ENCODE assay signal across 17 cellular contexts in genomic region chr9:123796618-123797484, GRCh38.
DNase-seq lines count a peak whose midpoint lies in the region; ATAC-seq and TF ChIP-seq lines count a peak whose summit lies in the region.
"Had no signal": no experiment of that assay in that cellular context is flagged by ENCODE, and none has a peak within 500 bp of the region (broad histone marks: within the 10 kb centered on the region; RNA-seq: fewer than 3 reads in every experiment).

No MANE protein-coding gene starts in this region.

- peak overlapping the region; percentile 12; the same call in 1 of the 2 replicates for H3K27ac ChIP-seq in HL-60 (replicated peaks)
- H3K27ac ChIP-seq: colonic mucosa, esophagus squamous epithelium, lower lobe of right lung, PC-9 had no signal

- peak overlapping the region in 7 of 10 donors; percentile 39 to 81 (median 52) for H3K4me3 Mint-ChIP-seq in naive thymus-derived CD8-positive, alpha-beta T cell
- H3K4me3 Mint-ChIP-seq in type B pancreatic cell, result no peak overlapping the region
- H3K4me3 Mint-ChIP-seq: neural crest cell had no signal

- no peaks in the 10 kb centered on the region for H3K27me3 ChIP-seq in HL-60 (ENCODE audit: insufficient read depth, poor library complexity, severe bottlenecking)
- H3K27me3 ChIP-seq: colonic mucosa, esophagus squamous epithelium had no signal

- ATAC-seq in naive thymus-derived CD8-positive, alpha-beta T cell, result no peak
- ATAC-seq: lower lobe of right lung had no signal

- POLR2A ChIA-PET in naive thymus-derived CD8-positive, alpha-beta T cell (lab: Charles Lee), result no interaction called here

- H3K9me3 Mint-ChIP-seq in naive thymus-derived CD8-positive, alpha-beta T cell, result no peaks in the 10 kb centered on the region
- no peaks in the 10 kb centered on the region for H3K9me3 Mint-ChIP-seq in type B pancreatic cell
- H3K9me3 Mint-ChIP-seq: neural crest cell had no signal

- peak overlapping the region in 4 of 10 donors; percentile 7 to 64 (median 40) for H3K27ac Mint-ChIP-seq in naive thymus-derived CD8-positive, alpha-beta T cell
- H3K27ac Mint-ChIP-seq in type B pancreatic cell, result no peak overlapping the region

- H3K36me3 Mint-ChIP-seq in naive thymus-derived CD8-positive, alpha-beta T cell, result peaks cover 7 to 14% (median 9%) of the 10 kb centered on the region in 3 donors
- H3K36me3 Mint-ChIP-seq in type B pancreatic cell, result no peaks in the 10 kb centered on the region

- H3K4me3 ChIP-seq in HL-60 (replicated peaks; ENCODE audit: insufficient read depth, low read length), result no peak overlapping the region
- no peak overlapping the region for H3K4me3 ChIP-seq in cardiac fibroblast (replicated peaks in 1 of 2; ENCODE audit: low read depth in 2 of 2, low read length in 2 of 2)
- H3K4me3 ChIP-seq: colonic mucosa, esophagus squamous epithelium, lower lobe of right lung, PC-9 had no signal

- DNase-seq in GDM1 (lab: John Stamatoyannopoulos, UW), result peak; percentile 8
- peak in 1 of 2 experiments; percentile 14 for DNase-seq in HL-60 (ENCODE audit: low read depth in 1 of 2, low spot score in 1 of 2)
- peak; percentile 6 to 13 for DNase-seq in cardiac fibroblast (ENCODE audit: low read depth in 2 of 2)
- peak in 1 of 10 donors; percentile 2 for DNase-seq in naive thymus-derived CD8-positive, alpha-beta T cell
- no peak for DNase-seq in hippocampal formation (lab: John Stamatoyannopoulos, UW)
- no peak for DNase-seq in type B pancreatic cell (ENCODE audit: extremely low spot score, unreplicated experiment)
- DNase-seq in SIG-M5 treated with dmso at 0.1 percent for 504 hours (lab: John Stamatoyannopoulos, UW; ENCODE audit: unreplicated experiment), result no peak
- no peak for DNase-seq in NCI-H1417 (lab: John Stamatoyannopoulos, UW)
- DNase-seq: colonic mucosa; esophagus squamous epithelium; IMR-90; lower lobe of right lung; NCI-H1105; PC-9; stimulated activated CD4-positive, alpha-beta T cell treated with anti-CD3 and anti-CD28 coated beads, Interleukin-4, amount 100 ng/mL, for 24 hours; SW 1271 had no signal

- no peaks in the 10 kb centered on the region for H3K27me3 Mint-ChIP-seq in naive thymus-derived CD8-positive, alpha-beta T cell
- no peaks in the 10 kb centered on the region for H3K27me3 Mint-ChIP-seq in type B pancreatic cell

- no peak for TF ChIP-seq CTCF in HL-60 (IDR thresholded peaks at IDR 0.05; ENCODE audit: insufficient read depth, low read length)
- TF ChIP-seq CTCF in cardiac fibroblast (IDR thresholded peaks at IDR 0.05; ENCODE audit: low read depth, low read length), result no peak
- no peak for TF ChIP-seq CTCF in type B pancreatic cell (conservative IDR thresholded peaks at IDR 0.05)

- peaks cover 9 to 15% (median 10%) of the 10 kb centered on the region in 4 donors for H3K4me1 Mint-ChIP-seq in naive thymus-derived CD8-positive, alpha-beta T cell
- no peaks in the 10 kb centered on the region for H3K4me1 Mint-ChIP-seq in type B pancreatic cell (ENCODE audit: unreplicated experiment)

Comparison
In these comparisons a context has a peak if more than half of its experiments do, and no peak if none do; other contexts are left out.
1. DNase-seq: peak in GDM1 (single experiment) and cardiac fibroblast (2 of 2); none in hippocampal formation (0 of 2), type B pancreatic cell (single experiment), SIG-M5 treated with dmso at 0.1 percent for 504 hours (single experiment) and NCI-H1417 (0 of 3).